8 cellular contexts compared by ENCODE assay signal in the genomic region with DNA sequence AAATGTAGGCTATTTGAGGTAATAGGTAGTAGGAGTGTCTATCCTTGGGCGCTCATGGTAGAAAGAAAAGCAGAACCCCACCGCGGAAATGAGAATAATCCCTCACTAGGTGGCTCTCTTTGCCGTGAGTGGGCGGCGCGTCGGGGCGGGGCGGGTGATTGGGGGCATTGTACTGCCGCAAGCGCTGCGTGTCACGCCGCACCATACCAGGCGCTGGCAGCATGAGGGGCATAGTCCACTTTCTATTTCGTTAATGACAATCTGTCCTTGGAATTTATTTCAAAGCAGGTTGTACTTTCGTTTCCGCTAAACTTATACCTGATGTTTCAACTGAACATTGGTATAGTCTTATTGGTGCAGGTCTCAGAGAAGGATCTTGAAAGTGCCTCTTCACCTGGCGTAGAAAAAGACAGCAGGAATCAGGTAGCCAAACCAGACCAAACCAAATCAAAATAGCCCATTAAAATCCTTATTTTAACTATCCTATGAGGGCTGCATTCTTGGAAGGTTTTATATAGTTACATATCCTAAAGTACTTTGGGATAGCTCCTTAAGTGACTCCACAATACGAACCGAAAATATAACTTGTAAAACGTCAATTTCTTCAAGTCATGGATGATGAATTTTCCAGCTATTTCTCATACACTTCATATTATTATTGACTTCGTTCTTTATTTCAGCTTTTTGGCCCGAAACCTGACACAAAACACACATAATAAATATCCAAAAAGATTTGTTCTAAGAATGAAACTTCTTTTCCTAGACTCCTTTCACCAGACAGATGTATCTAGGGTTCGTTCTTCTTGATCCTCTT. TPM values are rescaled to one million over a fixed set of nuclear protein-coding genes. Genes with fewer than 3 reads are reported as not detected.
DNase-seq lines count a peak whose midpoint lies in the region; TF ChIP-seq lines count a peak whose summit lies in the region.

No MANE protein-coding gene starts in this region.

- no peaks in the 10 kb centered on the region for H3K9me3 ChIP-seq in MM.1S (replicated peaks; ENCODE audit: insufficient read depth, low read length)
- no peaks in the 10 kb centered on the region for H3K9me3 ChIP-seq in neural progenitor cell (ENCODE audit: low read depth)

- H3K79me2 ChIP-seq in MM.1S (ENCODE audit: low read length) (peaks cover 31% of the 10 kb centered on the region), neural progenitor cell (ENCODE audit: low read depth) (peaks cover 31% of the 10 kb centered on the region)

- no peaks in the 10 kb centered on the region for H3K9me2 ChIP-seq in MM.1S (replicated peaks; ENCODE audit: insufficient read depth, low read length)

- H3F3A ChIP-seq in MM.1S (ENCODE audit: insufficient read depth, low read length) = peaks cover 30% of the 10 kb centered on the region
- peaks cover 20% of the 10 kb centered on the region for H3F3A ChIP-seq in neural progenitor cell (ENCODE audit: low read depth)

- TF ChIP-seq CTCF in MM.1S (IDR thresholded peaks at IDR 0.05; ENCODE audit: low read length) (peak; percentile 61), foreskin fibroblast (IDR thresholded peaks at IDR 0.05; ENCODE audit: low read depth, low read length) (peak; percentile 22), neural progenitor cell (IDR thresholded peaks at IDR 0.05) (peak; percentile 38)

- H3K4me1 Mint-ChIP-seq in neural progenitor cell = peaks cover 29% of the 10 kb centered on the region

- DNase-seq in DMS53 treated with DMSO at 0.1 percent for 48 hours (lab: John Stamatoyannopoulos, UW; ENCODE audit: unreplicated experiment) (peak; percentile 78), H4 (ENCODE audit: low spot score) (peak; percentile 77), MM.1S (peak; percentile 96), SHP77 treated with DMSO at 0.1 percent for 48 hours (lab: John Stamatoyannopoulos, UW) (peak; percentile 64), activated gamma-delta T cell (lab: John Stamatoyannopoulos, UW) (peak; percentile 87), foreskin fibroblast (peak; percentile 71 to 91), neural progenitor cell (ENCODE audit: low spot score) (peak; percentile 80), stromal cell of bone marrow (ENCODE audit: low read depth) (peak; percentile 59)

- H3K27me3 ChIP-seq in MM.1S (replicated peaks; ENCODE audit: insufficient read depth, low read length) = no peaks in the 10 kb centered on the region
- H3K27me3 ChIP-seq in neural progenitor cell = no peaks in the 10 kb centered on the region

- peaks cover 2% of the 10 kb centered on the region for H3K36me3 Mint-ChIP-seq in neural progenitor cell

- peak overlapping the region; percentile 78 for H2AFZ ChIP-seq in MM.1S (ENCODE audit: low read length)
- peak overlapping the region; percentile 92 for H2AFZ ChIP-seq in neural progenitor cell (replicated peaks)

- H3K9me3 Mint-ChIP-seq in neural progenitor cell = no peaks in the 10 kb centered on the region

- H3K4me3 Mint-ChIP-seq in neural progenitor cell = peak overlapping the region; percentile 92

- H4K20me1 ChIP-seq in MM.1S (ENCODE audit: insufficient read depth, low read length) = no peaks in the 10 kb centered on the region
- peaks cover 24% of the 10 kb centered on the region for H4K20me1 ChIP-seq in neural progenitor cell (ENCODE audit: low read depth)

- H3K36me3 ChIP-seq in MM.1S (replicated peaks; ENCODE audit: insufficient read depth, low read length) (no peaks in the 10 kb centered on the region), neural progenitor cell (no peaks in the 10 kb centered on the region)

- H3K4me3 ChIP-seq in MM.1S (ENCODE audit: low read length) = peak overlapping the region; percentile 79
- H3K4me3 ChIP-seq in foreskin fibroblast (ENCODE audit: low read depth in 1 of 2, low read length in 2 of 2) = peak overlapping the region; percentile 78
- peak overlapping the region; percentile 95 for H3K4me3 ChIP-seq in neural progenitor cell

- peak overlapping the region; percentile 100 for H3K27ac Mint-ChIP-seq in neural progenitor cell

- H3K4me2 ChIP-seq in MM.1S (ENCODE audit: low read depth, low read length) (peak overlapping the region; percentile 87), neural progenitor cell (peak overlapping the region; percentile 81)

- H3K9ac ChIP-seq in MM.1S (ENCODE audit: low read length) (peak overlapping the region; percentile 97), neural progenitor cell (no peak overlapping the region)

- H3K27me3 Mint-ChIP-seq in neural progenitor cell (ENCODE audit: insufficient read depth, low read depth) = peaks cover 5% of the 10 kb centered on the region

- H3K27ac ChIP-seq in MM.1S (ENCODE audit: low read length) (peak overlapping the region; percentile 89), neural progenitor cell (no peak overlapping the region)

- peaks cover 21% of the 10 kb centered on the region for H3K4me1 ChIP-seq in MM.1S (ENCODE audit: low read length)
- H3K4me1 ChIP-seq in neural progenitor cell = peaks cover 18% of the 10 kb centered on the region

RNA-seq across cellular contexts. Expression of a gene that starts 1.9 kb away (rescaled TPM):
- 19.5 and 30.5 TPM in 2 replicates for total RNA-seq in H4 (2014; rRNA removed; shearing (Covaris generic))
- total RNA-seq in neural progenitor cell (ENCODE audit: low replicate concordance) = 33.4 and 33.5 TPM in 2 replicates

RNA-seq across cellular contexts. Expression of a gene that starts 52.2 kb away (rescaled TPM):
- 0.14 and 1.4 TPM in 2 replicates for total RNA-seq in H4 (2014; rRNA removed; shearing (Covaris generic))
- 0.49 and 2.7 TPM in 2 replicates for total RNA-seq in neural progenitor cell (ENCODE audit: low replicate concordance)
